ENCODE assay signal across 13 cellular contexts in genomic region chr13:100887729-100888151, GRCh38.
DNase-seq lines count a peak whose midpoint lies in the region; ATAC-seq and TF ChIP-seq lines count a peak whose summit lies in the region.
"Had no signal": no experiment of that assay in that cellular context is flagged by ENCODE, and none has a peak within 500 bp of the region (broad histone marks: within the 10 kb centered on the region; RNA-seq: fewer than 3 reads in every experiment).

No MANE protein-coding gene starts in this region.

- H3K27me3 ChIP-seq in adipocyte (replicated peaks; ENCODE audit: control insufficient read depth, insufficient read depth, low read length) (no peaks in the 10 kb centered on the region), thoracic aorta (replicated peaks; ENCODE audit: insufficient read depth) (no peaks in the 10 kb centered on the region)

- intact Hi-C loops in activated CD4-positive, alpha-beta T cell treated with anti-CD3 and anti-CD28 coated beads, Interleukin-2, amount 10 ng/mL, durations not matched to agents 24 days and 14 days (cut with micrococcal nuclease) = no loop called here
- intact Hi-C loops in activated CD4-positive, alpha-beta T cell treated with anti-CD3 and anti-CD28 coated beads for 36 hours (cut with DNase I, micrococcal nuclease) = no loop called here

- POLR2A ChIA-PET in activated CD4-positive, alpha-beta T cell treated with anti-CD3 and anti-CD28 coated beads for 36 hours (lab: Charles Lee) = no interaction called here

- CTCF ChIA-PET in activated CD4-positive, alpha-beta T cell treated with anti-CD3 and anti-CD28 coated beads for 36 hours (lab: Charles Lee) = no interaction called here

- H3K4me1 Mint-ChIP-seq in activated CD4-positive, alpha-beta T cell treated with anti-CD3 and anti-CD28 coated beads, Interleukin-2, amount 10 ng/mL, durations not matched to agents 24 days and 14 days = no peaks in the 10 kb centered on the region
- H3K4me1 Mint-ChIP-seq in activated CD4-positive, alpha-beta T cell treated with anti-CD3 and anti-CD28 coated beads for 36 hours = no peaks in the 10 kb centered on the region

- peaks cover 17% of the 10 kb centered on the region for H3K4me1 ChIP-seq in adipocyte (ENCODE audit: control insufficient read depth, insufficient read depth, low read length)
- no peaks in the 10 kb centered on the region for H3K4me1 ChIP-seq in thoracic aorta (ENCODE audit: control insufficient read depth in 1 of 2, low read depth in 2 of 2)

- H3K4me3 ChIP-seq in adipocyte (ENCODE audit: low read length) (peak overlapping the region; percentile 48), thoracic aorta (no peak overlapping the region)

- no peak overlapping the region for H3K4me3 Mint-ChIP-seq in activated CD4-positive, alpha-beta T cell treated with anti-CD3 and anti-CD28 coated beads, Interleukin-2, amount 10 ng/mL, durations not matched to agents 24 days and 14 days
- no peak overlapping the region for H3K4me3 Mint-ChIP-seq in activated CD4-positive, alpha-beta T cell treated with anti-CD3 and anti-CD28 coated beads for 36 hours
- H3K4me3 Mint-ChIP-seq: nephron progenitor cell, type B pancreatic cell had no signal

- H3K9me3 ChIP-seq in adipocyte (ENCODE audit: control insufficient read depth, low read length) (no peaks in the 10 kb centered on the region), thoracic aorta (no peaks in the 10 kb centered on the region)

- DNase-seq in activated CD4-positive, alpha-beta T cell treated with anti-CD3 and anti-CD28 coated beads, Interleukin-2, amount 10 ng/mL, durations not matched to agents 24 days and 14 days = peak; percentile 28
- no peak for DNase-seq in activated CD4-positive, alpha-beta T cell treated with anti-CD3 and anti-CD28 coated beads for 4 hours
- DNase-seq in adipocyte (ENCODE audit: low read depth) (peak; percentile 79), glomerular visceral epithelial cell (ENCODE audit: extremely low spot score) (peak; percentile 35), thoracic aorta (ENCODE audit: low spot score) (no peak), NCI-H2227 (lab: John Stamatoyannopoulos, UW; ENCODE audit: unreplicated experiment) (no peak), LoVo (ENCODE audit: low spot score) (no peak)
- DNase-seq in activated CD4-positive, alpha-beta T cell treated with anti-CD3 and anti-CD28 coated beads for 36 hours = no peak
- DNase-seq: activated T-cell treated with anti-CD3 and anti-CD28 coated beads, Interleukin-2, amount 50 U/mL, for 1 hour; AML-193; cortex of kidney; nephron progenitor cell had no signal

- H3K36me3 Mint-ChIP-seq in activated CD4-positive, alpha-beta T cell treated with anti-CD3 and anti-CD28 coated beads, Interleukin-2, amount 10 ng/mL, durations not matched to agents 24 days and 14 days (ENCODE audit: low read depth) = no peaks in the 10 kb centered on the region
- H3K36me3 Mint-ChIP-seq in activated CD4-positive, alpha-beta T cell treated with anti-CD3 and anti-CD28 coated beads for 36 hours (ENCODE audit: low read depth) = no peaks in the 10 kb centered on the region
- H3K36me3 Mint-ChIP-seq: type B pancreatic cell had no signal

- H3K27ac ChIP-seq in thoracic aorta = no peak overlapping the region

- peak; percentile 58 for ATAC-seq in thoracic aorta (ENCODE audit: insufficient number of reproducible peaks, low FRiP score, low read depth)
- no peak for ATAC-seq in activated CD4-positive, alpha-beta T cell treated with anti-CD3 and anti-CD28 coated beads for 36 hours

- H3K27ac Mint-ChIP-seq in activated CD4-positive, alpha-beta T cell treated with anti-CD3 and anti-CD28 coated beads, Interleukin-2, amount 10 ng/mL, durations not matched to agents 24 days and 14 days = no peak overlapping the region
- H3K27ac Mint-ChIP-seq in activated CD4-positive, alpha-beta T cell treated with anti-CD3 and anti-CD28 coated beads for 36 hours = no peak overlapping the region
- H3K27ac Mint-ChIP-seq: nephron progenitor cell, type B pancreatic cell had no signal

- TF ChIP-seq CTCF in thoracic aorta (IDR thresholded peaks at IDR 0.05) = no peak

- H3K27me3 Mint-ChIP-seq in activated CD4-positive, alpha-beta T cell treated with anti-CD3 and anti-CD28 coated beads, Interleukin-2, amount 10 ng/mL, durations not matched to agents 24 days and 14 days = no peaks in the 10 kb centered on the region
- H3K27me3 Mint-ChIP-seq in activated CD4-positive, alpha-beta T cell treated with anti-CD3 and anti-CD28 coated beads for 36 hours = peaks cover 13% of the 10 kb centered on the region
- H3K27me3 Mint-ChIP-seq: type B pancreatic cell had no signal

- H3K36me3 ChIP-seq in adipocyte (ENCODE audit: control insufficient read depth, insufficient read depth, low read length, severe bottlenecking) (no peaks in the 10 kb centered on the region), thoracic aorta (no peaks in the 10 kb centered on the region)

- H3K9ac ChIP-seq in adipocyte (ENCODE audit: low read length) = no peak overlapping the region

- peaks cover 3% of the 10 kb centered on the region for H3K9me3 Mint-ChIP-seq in activated CD4-positive, alpha-beta T cell treated with anti-CD3 and anti-CD28 coated beads, Interleukin-2, amount 10 ng/mL, durations not matched to agents 24 days and 14 days
- peaks cover 2% of the 10 kb centered on the region for H3K9me3 Mint-ChIP-seq in activated CD4-positive, alpha-beta T cell treated with anti-CD3 and anti-CD28 coated beads for 36 hours (ENCODE audit: low read depth)

Comparison
In these comparisons a context has a peak if more than half of its experiments do, and no peak if none do; other contexts are left out.
1. DNase-seq: peak in activated CD4-positive, alpha-beta T cell treated with anti-CD3 and anti-CD28 coated beads, Interleukin-2, amount 10 ng/mL, durations not matched to agents 24 days and 14 days (single experiment), adipocyte (single experiment) and glomerular visceral epithelial cell (single experiment); none in activated CD4-positive, alpha-beta T cell treated with anti-CD3 and anti-CD28 coated beads for 4 hours (0 of 2), thoracic aorta (single experiment), activated CD4-positive, alpha-beta T cell treated with anti-CD3 and anti-CD28 coated beads for 36 hours (single experiment), NCI-H2227 (single experiment) and LoVo (single experiment).